ENCODE assay signal across 26 cellular contexts in the genomic region with DNA sequence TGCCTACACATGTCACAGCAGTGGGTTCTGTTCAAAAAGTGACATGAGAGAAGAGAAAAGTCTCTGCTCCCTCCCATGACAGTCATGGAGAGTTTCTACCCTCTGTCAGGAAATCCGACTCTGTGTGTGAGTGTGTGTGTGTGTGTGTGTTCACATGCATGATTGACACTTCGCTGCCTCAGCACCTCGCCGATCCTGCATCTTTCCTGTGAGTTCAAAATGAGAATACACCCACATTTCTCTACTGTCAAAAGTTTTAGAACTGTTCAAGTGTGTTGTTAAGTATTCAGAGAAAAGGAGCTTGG.
"Had no signal": no experiment of that assay in that cellular context is flagged by ENCODE, and none has a peak within 500 bp of the region (broad histone marks: within the 10 kb centered on the region; RNA-seq: fewer than 3 reads in every experiment).

No MANE protein-coding gene starts in this region.

- H3K4me3 Mint-ChIP-seq: activated naive CD8-positive, alpha-beta T cell; activated T-cell treated with anti-CD3 and anti-CD28 coated beads, Interleukin-2, amount 50 U/mL, for 72 hours; effector memory CD8-positive, alpha-beta T cell; natural killer cell; T-helper 2 cell treated with Interferon-gamma antibody and Interleukin-4, amounts not matched to agents 5 μg/mL and 100 μg/mL, for 36 hours had no signal

- H3K27me3 ChIP-seq: body of pancreas, gastrocnemius medialis had no signal

- H3K27me3 Mint-ChIP-seq: activated naive CD8-positive, alpha-beta T cell had no signal

- H3K36me3 Mint-ChIP-seq: activated naive CD8-positive, alpha-beta T cell; natural killer cell had no signal

- H3K4me1 ChIP-seq: body of pancreas, gastrocnemius medialis had no signal

- H3K9me3 ChIP-seq: body of pancreas, gastrocnemius medialis, thoracic aorta had no signal

- ATAC-seq: activated T-cell treated with anti-CD3 and anti-CD28 coated beads, Interleukin-2, amount 50 U/mL, for 72 hours; body of pancreas; effector memory CD8-positive, alpha-beta T cell; gastrocnemius medialis; left colon; natural killer cell; sciatic nerve; stimulated activated naive CD8-positive, alpha-beta T cell treated with anti-CD3 and anti-CD28 coated beads, Interleukin-15, Interleukin-2, amounts not matched to agents 100 U/mL and 50 U/mL, for 24 hours had no signal

- H3K9me3 Mint-ChIP-seq: activated T-cell treated with anti-CD3 and anti-CD28 coated beads, Interleukin-2, amount 50 U/mL, for 72 hours; effector memory CD8-positive, alpha-beta T cell; natural killer cell; T-helper 2 cell treated with Interferon-gamma antibody and Interleukin-4, amounts not matched to agents 5 μg/mL and 100 μg/mL, for 36 hours had no signal

- H3K4me3 ChIP-seq: body of pancreas, coronary artery, gastrocnemius medialis, skin epidermis, thoracic aorta had no signal

- H3K4me1 Mint-ChIP-seq: natural killer cell had no signal

- H3K36me3 ChIP-seq: gastrocnemius medialis, thoracic aorta had no signal

- H3K27ac Mint-ChIP-seq: activated naive CD8-positive, alpha-beta T cell; activated T-cell treated with anti-CD3 and anti-CD28 coated beads, Interleukin-2, amount 50 U/mL, for 72 hours; effector memory CD8-positive, alpha-beta T cell; natural killer cell; T-helper 2 cell treated with Interferon-gamma antibody and Interleukin-4, amounts not matched to agents 5 μg/mL and 100 μg/mL, for 36 hours had no signal

- DNase-seq: activated CD4-positive, alpha-beta T cell treated with anti-CD3 and anti-CD28 coated beads for 4 hours; activated CD4-positive, alpha-beta T cell treated with anti-CD3 and anti-CD28 coated beads, Interleukin-2, amount 50 U/mL, for 4 hours; activated naive CD4-positive, alpha-beta T cell; activated T-cell treated with anti-CD3 and anti-CD28 coated beads for 4 hours; activated T-cell treated with anti-CD3 and anti-CD28 coated beads, Interleukin-2, amount 50 U/mL, for 72 hours; body of pancreas; cerebellar nuclear complex; effector memory CD8-positive, alpha-beta T cell; erythroblast; gastrocnemius medialis; hippocampal formation; kidney; left colon; natural killer cell; stimulated activated CD4-positive, alpha-beta T cell treated with anti-CD3 and anti-CD28 coated beads, Interleukin-12 subunit alpha, Interleukin-12 subunit beta, amount 100 ng/mL, for 4 hours; stimulated activated CD4-positive, alpha-beta T cell treated with anti-CD3 and anti-CD28 coated beads, Interleukin-4, amount 100 ng/mL, for 1 hour; stimulated activated naive CD8-positive, alpha-beta T cell treated with anti-CD3 and anti-CD28 coated beads, Interleukin-15, Interleukin-2, amounts not matched to agents 100 U/mL and 50 U/mL, for 24 hours; T-helper 1 cell; trophoblast cell had no signal

- H3K27ac ChIP-seq: body of pancreas, coronary artery, gastrocnemius medialis, skin epidermis, thoracic aorta, VCaP had no signal
